11 cellular contexts compared by ENCODE assay signal in the genomic region with DNA sequence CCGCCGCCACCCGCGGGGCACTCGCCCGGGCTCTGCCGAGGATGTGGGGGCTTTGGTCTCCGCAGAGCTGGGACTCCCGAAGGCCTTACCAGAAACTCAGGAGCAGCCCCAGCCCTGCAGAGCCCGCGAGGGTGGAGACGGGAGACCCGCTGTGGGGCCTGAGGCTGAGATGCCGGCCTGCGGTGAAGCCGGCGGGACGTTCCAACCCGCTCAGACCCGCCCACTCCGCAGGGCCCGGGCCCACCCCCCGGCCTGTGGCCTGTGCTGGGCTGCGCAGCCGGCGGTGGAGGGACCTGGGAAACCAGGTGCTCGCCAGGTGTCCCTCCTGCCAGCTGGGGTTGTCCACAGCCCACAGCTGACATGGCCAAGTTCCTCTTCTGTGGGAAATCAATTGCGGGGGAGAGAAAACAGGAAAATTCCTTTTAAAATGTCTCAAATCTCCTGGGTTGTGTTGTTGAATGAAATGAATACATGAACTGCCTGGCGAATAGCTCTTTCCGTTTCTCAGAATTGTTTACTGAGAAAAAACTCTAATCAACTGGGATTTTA. TPM values are rescaled to one million over a fixed set of nuclear protein-coding genes. Genes with fewer than 3 reads are reported as not detected.
A peak's percentile ranks its signal among the peaks of the same experiment; 100 is the strongest.
DNase-seq lines count a peak whose midpoint lies in the region; ATAC-seq and TF ChIP-seq lines count a peak whose summit lies in the region.
"Had no signal": no experiment of that assay in that cellular context is flagged by ENCODE, and none has a peak within 500 bp of the region (broad histone marks: within the 10 kb centered on the region; RNA-seq: fewer than 3 reads in every experiment).

No MANE protein-coding gene starts in this region.

- peak overlapping the region in 9 of 11 experiments; percentile 1 to 66 (median 57); a peak in 13 of 22 replicates for H3K9ac ChIP-seq in BLaER1 treated with 17β-estradiol and CSF1 and Interleukin-3, amounts not matched to agents 10 nM and 100 nM
- peak overlapping the region; percentile 79 for H3K9ac ChIP-seq in mammary epithelial cell (ENCODE audit: insufficient read depth, low read length)

- peaks cover 10% of the 10 kb centered on the region for H3K79me2 ChIP-seq in mammary epithelial cell (ENCODE audit: insufficient read depth, low read length)

- in situ Hi-C loops in mammary epithelial cell (cut with MboI; ENCODE audit: low sequenced_read_pairs in 2 of 2): no loop called here

- H3K4me1 ChIP-seq in BLaER1 treated with 17β-estradiol and CSF1 and Interleukin-3, amounts not matched to agents 10 nM and 100 nM: peaks cover 18 to 36% (median 24%) of the 10 kb centered on the region in 10 experiments
- peaks cover 47% of the 10 kb centered on the region for H3K4me1 ChIP-seq in mammary epithelial cell (ENCODE audit: insufficient read depth, low read length)
- H3K4me1 ChIP-seq: HAP-1 had no signal

- H4K20me1 ChIP-seq in BLaER1 treated with 17β-estradiol and CSF1 and Interleukin-3, amounts not matched to agents 10 nM and 100 nM: peaks cover 0 to 14% (median 0%) of the 10 kb centered on the region in 11 experiments; a peak in 7 of 22 replicates
- no peaks in the 10 kb centered on the region for H4K20me1 ChIP-seq in mammary epithelial cell (ENCODE audit: insufficient read depth, low read length)

- H3K27me3 ChIP-seq in BLaER1 treated with 17β-estradiol and CSF1 and Interleukin-3, amounts not matched to agents 10 nM and 100 nM: peaks cover 26 to 54% (median 41%) of the 10 kb centered on the region in 11 experiments
- no peaks in the 10 kb centered on the region for H3K27me3 ChIP-seq in mammary epithelial cell (ENCODE audit: insufficient read depth, low read length)

- no TSS peak for BruUV-seq in mammary epithelial cell (replicated peaks; lab: Mats Ljungman, UMichigan)

- H3K27ac ChIP-seq in BLaER1 treated with 17β-estradiol and CSF1 and Interleukin-3, amounts not matched to agents 10 nM and 100 nM: peak overlapping the region in 3 of 11 experiments; percentile 10 to 43 (median 11); a peak in 1 of 22 replicates
- H3K27ac ChIP-seq in mammary epithelial cell (ENCODE audit: insufficient read depth, low read depth, low read length): peak overlapping the region; percentile 75

- ATAC-seq in GM19395 (IDR thresholded peaks at IDR 0.05; ENCODE audit: unreplicated experiment) (no peak), GM21381 (IDR thresholded peaks at IDR 0.05; ENCODE audit: unreplicated experiment) (no peak)

- TF ChIP-seq CTCF in mammary epithelial cell (conservative IDR thresholded peaks at IDR 0.05 in 1 of 2, IDR thresholded peaks at IDR 0.05 in 1 of 2; ENCODE audit: extremely low read depth in 1 of 2, insufficient read depth in 1 of 2, low read depth in 1 of 2, low read length in 2 of 2) (no peak), GM10266 (IDR thresholded peaks at IDR 0.05; ENCODE audit: control insufficient read depth, insufficient read depth, low read depth, missing control alignments) (no peak)

- no peaks in the 10 kb centered on the region for H3K9me3 ChIP-seq in BLaER1 treated with 17β-estradiol and CSF1 and Interleukin-3, amounts not matched to agents 10 nM and 100 nM (replicated peaks in 1 of 11)
- no peaks in the 10 kb centered on the region for H3K9me3 ChIP-seq in mammary epithelial cell (replicated peaks; ENCODE audit: insufficient read depth, low read length)
- H3K9me3 ChIP-seq: HAP-1 had no signal

- H3K36me3 ChIP-seq in BLaER1 treated with 17β-estradiol and CSF1 and Interleukin-3, amounts not matched to agents 10 nM and 100 nM: no peaks in the 10 kb centered on the region
- H3K36me3 ChIP-seq in mammary epithelial cell (ENCODE audit: insufficient read depth, low read length): no peaks in the 10 kb centered on the region
- H3K36me3 ChIP-seq: HAP-1 had no signal

- CTCF ChIA-PET in mammary epithelial cell (lab: Charles Lee; ENCODE audit: low non-redundant PET): no interaction called here

- intact Hi-C loops in mammary epithelial cell (cut with micrococcal nuclease) (loop anchor here (1.0 to 5.0 kb wide), 3 partner anchors 17 to 816 kb away; no protein-coding TSS in a partner anchor), posterior cingulate gyrus (cut with DNase I) (no loop called here)

- 2% methylated on average over 15 of the region's 30 CpGs for WGBS in mammary epithelial cell (ENCODE audit: low coverage, missing lambda C conversion rate)

- H3K4me3 ChIP-seq in BLaER1 treated with 17β-estradiol and CSF1 and Interleukin-3, amounts not matched to agents 10 nM and 100 nM: peak overlapping the region; percentile 41 to 69 (median 56)
- peak overlapping the region; percentile 48 to 71 (median 66) for H3K4me3 ChIP-seq in mammary epithelial cell (replicated peaks in 1 of 3; ENCODE audit: insufficient read depth in 1 of 3, low read depth in 2 of 3, low read length in 3 of 3)
- H3K4me3 ChIP-seq: HAP-1 had no signal

- peak overlapping the region; percentile 84 to 99 (median 98) for H3K4me2 ChIP-seq in BLaER1 treated with 17β-estradiol and CSF1 and Interleukin-3, amounts not matched to agents 10 nM and 100 nM
- H3K4me2 ChIP-seq in mammary epithelial cell (ENCODE audit: insufficient read depth, low read depth, low read length): peak overlapping the region; percentile 98

- dilution Hi-C loops in mammary epithelial cell (cut with HindIII; ENCODE audit: low sequenced_read_pairs): no loop called here

- DNase-seq in mammary epithelial cell (peak; percentile 83), iPS-NIHi11 (ENCODE audit: low spot score) (peak; percentile 75), posterior cingulate gyrus (peak in 6 of 10 donors; percentile 10 to 86 (median 32)), GM10266 (ENCODE audit: extremely low spot score) (no peak), cortex of kidney (lab: John Stamatoyannopoulos, UW) (no peak)
- DNase-seq: NCI-H526 treated with DMSO at 0.1 percent for 48 hours had no signal

- H2AFZ ChIP-seq in mammary epithelial cell (ENCODE audit: low read depth, low read length): peak overlapping the region; percentile 87

RNA-seq across cellular contexts. Expression of a gene that starts 48.9 kb away (rescaled TPM):
- total RNA-seq in mammary epithelial cell: 10 to 100 TPM; 40.3 to 54.9 TPM
- polyA plus RNA-seq in mammary epithelial cell: 20.4 TPM
- polyA minus RNA-seq in mammary epithelial cell: 7.4 TPM
- total RNA-seq: activated T-helper 2 cell treated with anti-CD3 and anti-CD28 coated beads, Interferon-gamma antibody, Interleukin-2, Interleukin-4, amounts not matched to agents 10 μg/mL and 5 μg/mL and 100 μg/mL, durations not matched to agents 14 hours and 24 hours and 36 hours had no signal

Comparison
In these comparisons a context has a peak if more than half of its experiments do, and no peak if none do; other contexts are left out.
1. DNase-seq: peak in mammary epithelial cell (single experiment), iPS-NIHi11 (single experiment) and posterior cingulate gyrus (6 of 10); none in GM10266 (single experiment) and cortex of kidney (single experiment).